ENCODE assay signal across 15 cellular contexts in the genomic region with DNA sequence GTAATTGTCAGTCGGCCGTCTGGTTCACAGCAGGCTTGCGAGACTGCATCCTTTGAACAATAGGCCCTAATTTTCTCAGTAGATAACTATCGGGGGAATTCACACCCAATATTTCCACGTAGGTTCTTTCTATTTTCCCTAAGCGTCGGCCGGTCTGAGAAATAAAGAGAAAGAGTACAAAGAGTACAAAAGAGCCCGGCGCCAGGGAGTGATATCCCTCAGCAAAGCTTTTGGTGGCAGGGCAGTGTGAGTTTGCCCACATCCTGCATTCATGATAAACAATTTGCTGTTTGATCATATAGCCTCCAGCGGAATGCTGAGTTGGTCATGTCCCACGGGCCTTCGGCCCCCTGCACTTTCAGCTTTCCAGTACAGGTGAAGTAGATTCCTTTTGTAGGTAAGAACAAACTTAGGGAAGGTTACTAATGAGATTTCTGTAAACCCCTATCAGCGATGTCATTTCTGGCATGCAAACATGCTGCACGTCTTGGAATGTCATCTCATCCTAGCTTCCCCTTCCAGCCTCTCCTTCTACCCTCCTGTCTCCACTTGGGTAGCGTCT.
"Had no signal": no experiment of that assay in that cellular context is flagged by ENCODE, and none has a peak within 500 bp of the region (broad histone marks: within the 10 kb centered on the region; RNA-seq: fewer than 3 reads in every experiment).

No MANE protein-coding gene starts in this region.

- H3K4me1 ChIP-seq: breast epithelium, colonic mucosa, gastrocnemius medialis had no signal

- H3K27ac ChIP-seq: adrenal gland, ascending aorta, breast epithelium, colonic mucosa, dorsolateral prefrontal cortex, esophagus muscularis mucosa, gastrocnemius medialis, tibial artery had no signal

- H3K4me3 ChIP-seq: adrenal gland, ascending aorta, breast epithelium, colonic mucosa, dorsolateral prefrontal cortex, esophagus muscularis mucosa, gastrocnemius medialis, tibial artery had no signal

- DNase-seq: activated CD4-positive, alpha-beta memory T cell treated with anti-CD3 and anti-CD28 coated beads, Interleukin-2, amount 10 ng/mL, durations not matched to agents 7 days and 5 days; activated CD4-positive, alpha-beta T cell treated with anti-CD3 and anti-CD28 coated beads, Interleukin-2, amount 10 ng/mL, durations not matched to agents 24 days and 14 days; colonic mucosa; dorsolateral prefrontal cortex; effector memory CD8-positive, alpha-beta T cell; gastrocnemius medialis; hypothalamus; left ventricle myocardium superior; nephron progenitor cell; tibial artery had no signal

- H3K36me3 ChIP-seq: adrenal gland, ascending aorta, breast epithelium, colonic mucosa, esophagus muscularis mucosa, gastrocnemius medialis, tibial artery had no signal

- ATAC-seq: activated CD4-positive, CD25-positive, alpha-beta regulatory T cell treated with anti-CD3 and anti-CD28 coated beads, Interleukin-2, amount 50 U/mL, for 24 hours; effector memory CD8-positive, alpha-beta T cell; gastrocnemius medialis; left ventricle myocardium superior had no signal

- H3K9me3 ChIP-seq: adrenal gland, ascending aorta, breast epithelium, colonic mucosa, esophagus muscularis mucosa, gastrocnemius medialis, tibial artery had no signal

- H3K27me3 ChIP-seq: adrenal gland, ascending aorta, breast epithelium, colonic mucosa, gastrocnemius medialis had no signal
